ENCODE assay signal across 13 cellular contexts in the genomic region with DNA sequence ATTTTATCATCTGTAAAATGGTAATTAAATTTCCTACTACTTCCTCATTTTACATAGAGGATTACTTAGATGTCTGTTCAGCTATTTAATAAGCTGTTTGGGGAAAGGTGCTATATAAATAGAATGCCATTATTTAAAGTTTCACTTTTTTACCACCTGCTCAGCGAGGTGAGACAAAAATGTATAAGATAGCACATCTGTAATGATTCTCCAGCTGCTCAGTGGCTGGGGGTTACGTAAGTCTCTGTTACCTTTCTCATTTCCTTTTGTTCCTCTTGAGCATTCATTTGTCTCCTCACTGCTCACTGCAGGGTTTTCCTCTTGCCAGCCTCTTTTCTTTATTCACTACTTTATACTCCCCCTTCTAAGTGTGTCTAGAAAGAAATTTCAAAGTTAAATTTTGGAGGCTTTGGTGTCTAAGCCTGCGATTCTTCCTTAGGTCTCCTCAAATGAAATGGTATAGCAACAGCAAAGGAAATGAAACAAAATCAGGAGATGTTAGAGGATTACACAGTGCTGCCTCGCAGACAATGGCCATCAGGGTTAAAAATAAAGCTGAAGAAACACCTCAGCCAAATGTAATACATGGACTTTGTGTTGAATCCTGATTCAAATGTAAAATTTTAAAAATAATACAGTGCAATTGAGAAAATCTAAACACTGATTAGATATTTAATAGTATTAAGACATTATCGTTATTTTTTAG. TPM values are rescaled to one million over a fixed set of nuclear protein-coding genes. Genes with fewer than 3 reads are reported as not detected.
DNase-seq lines count a peak whose midpoint lies in the region; ATAC-seq, FAIRE-seq and TF ChIP-seq lines count a peak whose summit lies in the region.
"Had no signal": no experiment of that assay in that cellular context is flagged by ENCODE, and none has a peak within 500 bp of the region (broad histone marks: within the 10 kb centered on the region; RNA-seq: fewer than 3 reads in every experiment).

No MANE protein-coding gene starts in this region.

- H3K4me1 Mint-ChIP-seq in mesothelial cell of epicardium: peaks cover 6% of the 10 kb centered on the region

- peak; percentile 85 for FAIRE-seq in GM12892 (lab: Jason Lieb, UNC)

- no peaks in the 10 kb centered on the region for H3K36me3 Mint-ChIP-seq in mesothelial cell of epicardium

- CTCF ChIA-PET in HEK293T (lab: Yijun Ruan, JAX): interaction anchor here (1.2 kb wide), 1 partner anchor 22 kb away, joined by 7 read pairs; no protein-coding TSS in a partner anchor

- ATAC-seq in GM19397 (IDR thresholded peaks at IDR 0.05; ENCODE audit: unreplicated experiment): peak; percentile 84
- peak; percentile 94 for ATAC-seq in HG02938 (IDR thresholded peaks at IDR 0.05; ENCODE audit: unreplicated experiment)
- ATAC-seq: foreskin keratinocyte, sciatic nerve had no signal

- H3K27me3 Mint-ChIP-seq in mesothelial cell of epicardium (ENCODE audit: low read depth): peaks cover under 1% of the 10 kb centered on the region

- no peak for TF ChIP-seq POLR2A in GM12892 (IDR thresholded peaks at IDR 0.05; ENCODE audit: low read depth, low read length)
- no peak for TF ChIP-seq POLR2A in NB4 (IDR thresholded peaks at IDR 0.05; ENCODE audit: extremely low read depth, insufficient read length)

- H3K9me3 Mint-ChIP-seq in mesothelial cell of epicardium: no peaks in the 10 kb centered on the region

- no peak for DNase-seq in GM12892 (ENCODE audit: insufficient read length)
- DNase-seq in NB4 (ENCODE audit: low read depth): peak; percentile 14
- no peak for DNase-seq in mesothelial cell of epicardium (ENCODE audit: low spot score in 2 of 2, unreplicated experiment in 2 of 2)
- DNase-seq in activated CD4-positive, CD25-positive, alpha-beta regulatory T cell treated with anti-CD3 and anti-CD28 coated beads, Interleukin-2, amount 50 U/mL, for 72 hours: no peak
- no peak for DNase-seq in NCI-H524 (lab: John Stamatoyannopoulos, UW)
- DNase-seq in HEK293T (ENCODE audit: extremely low spot score): no peak
- DNase-seq: C1 segment of cervical spinal cord, foreskin keratinocyte had no signal

- H3K4me3 Mint-ChIP-seq in mesothelial cell of epicardium: no peak overlapping the region

- no peak overlapping the region for H3K27ac Mint-ChIP-seq in mesothelial cell of epicardium

- no peak for TF ChIP-seq CTCF in NB4 (IDR thresholded peaks at IDR 0.05; ENCODE audit: low read depth, low read length)
- no peak for TF ChIP-seq CTCF in mesothelial cell of epicardium (IDR thresholded peaks at IDR 0.05; ENCODE audit: unreplicated experiment)

- H3K4me3 ChIP-seq in NB4 (ENCODE audit: low read depth, low read length): no peak overlapping the region
- H3K4me3 ChIP-seq: SK-N-MC had no signal

- POLR2A ChIA-PET in HEK293T (lab: Yijun Ruan, JAX): interaction anchor here (1.5 kb wide), 1 partner anchor 62 kb away, joined by 5 read pairs; no protein-coding TSS in a partner anchor

TF ChIP-seq in HEK293T, 16 proteins besides CTCF, POLR2A, EP300 and RAD21:
- TF ChIP-seq SP1 (IDR thresholded peaks at IDR 0.05): no peak
TF ChIP-seq in HEK293T: peak in this region for 0.

RNA-seq across cellular contexts. Expression of gene RGS8, which starts 6.8 kb away (rescaled TPM):
- polyA plus RNA-seq in GM12892 (2012; ENCODE audit: missing spikeins): 0.08 TPM
- not detected in 3 replicates for total RNA-seq in mesothelial cell of epicardium
- total RNA-seq: foreskin keratinocyte, lung microvascular endothelial cell had no signal
- polyA plus RNA-seq: foreskin keratinocyte had no signal
